ENCODE assay signal across 8 cellular contexts in the genomic region with DNA sequence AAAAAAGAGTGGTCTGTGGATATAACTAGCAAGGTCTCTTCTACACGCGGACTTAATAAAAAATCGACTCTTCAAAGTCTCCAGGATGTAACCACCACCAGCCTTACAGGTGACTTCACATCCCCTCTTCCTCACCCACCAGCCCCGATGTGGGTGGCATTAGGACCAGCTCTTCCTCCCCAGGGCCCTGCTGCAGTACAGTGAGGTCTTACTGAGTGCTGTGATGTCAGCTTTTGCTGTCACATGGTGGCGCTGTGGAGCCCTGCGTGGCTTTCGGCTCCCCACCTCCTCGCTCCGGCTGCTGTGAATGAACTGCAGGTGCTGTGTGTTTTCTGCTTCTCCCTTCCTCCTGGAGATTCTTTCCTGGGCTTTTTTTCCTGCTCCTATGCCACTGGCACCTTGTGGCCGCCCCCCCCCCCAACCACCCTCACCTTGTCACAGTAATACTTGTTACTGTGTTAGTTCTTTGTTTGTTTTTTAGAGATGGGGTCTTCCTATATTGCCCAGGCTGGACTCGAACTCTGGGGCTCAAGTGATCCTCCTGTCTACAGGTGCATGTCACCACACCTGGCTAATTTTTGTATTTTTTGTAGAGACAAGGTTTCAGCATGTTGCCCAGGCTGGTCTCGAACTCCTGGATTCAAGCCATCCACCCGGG. TPM values are rescaled to one million over a fixed set of nuclear protein-coding genes. Genes with fewer than 3 reads are reported as not detected.
DNase-seq lines count a peak whose midpoint lies in the region; ATAC-seq and TF ChIP-seq lines count a peak whose summit lies in the region.

No MANE protein-coding gene starts in this region.

- ATAC-seq in HG03378 (IDR thresholded peaks at IDR 0.05; ENCODE audit: unreplicated experiment) (peak; percentile 54), left lung (peak; percentile 99), GM18519 (IDR thresholded peaks at IDR 0.05; ENCODE audit: low FRiP score, unreplicated experiment) (no peak)

- peak; percentile 50 to 52 for TF ChIP-seq CTCF in left lung (IDR thresholded peaks at IDR 0.05)

- H3K27ac ChIP-seq in left lung: no peak overlapping the region

- DNase-seq in ELR (ENCODE audit: low read depth) (peak; percentile 86), NCI-H526 (lab: John Stamatoyannopoulos, UW) (peak; percentile 53 to 83), cerebellar cortex (ENCODE audit: low spot score) (peak; percentile 87), left lung (peak; percentile 80 to 89)
- peak; percentile 84 to 89 for DNase-seq in activated CD4-positive, alpha-beta T cell treated with anti-CD3 and anti-CD28 coated beads for 4 hours
- peak; percentile 62 to 84 (median 68) for DNase-seq in stimulated activated CD4-positive, alpha-beta T cell treated with anti-CD3 and anti-CD28 coated beads, TNF-alpha, amount 100 ng/mL, for 1 hour (ENCODE audit: low read depth in 3 of 3, low spot score in 1 of 3)

- H3K4me1 ChIP-seq in left lung: no peaks in the 10 kb centered on the region

- no peaks in the 10 kb centered on the region for H3K36me3 ChIP-seq in left lung

- no peak overlapping the region for H3K4me3 ChIP-seq in left lung

- H3K27me3 ChIP-seq in left lung: peaks cover 3 to 46% of the 10 kb centered on the region in 2 donors

- intact Hi-C loops in left lung (cut with DNase I): no loop called here

- H3K9me3 ChIP-seq in left lung: no peaks in the 10 kb centered on the region

RNA-seq across cellular contexts. Expression of a gene that starts 15.8 kb away (rescaled TPM):
- 100 to 1,000 TPM in 1 of 2 donors, 10 to 100 TPM in 1; 73.7 to 112 TPM for total RNA-seq in left lung
